1 cellular context compared by ENCODE assay signal in the genomic region with DNA sequence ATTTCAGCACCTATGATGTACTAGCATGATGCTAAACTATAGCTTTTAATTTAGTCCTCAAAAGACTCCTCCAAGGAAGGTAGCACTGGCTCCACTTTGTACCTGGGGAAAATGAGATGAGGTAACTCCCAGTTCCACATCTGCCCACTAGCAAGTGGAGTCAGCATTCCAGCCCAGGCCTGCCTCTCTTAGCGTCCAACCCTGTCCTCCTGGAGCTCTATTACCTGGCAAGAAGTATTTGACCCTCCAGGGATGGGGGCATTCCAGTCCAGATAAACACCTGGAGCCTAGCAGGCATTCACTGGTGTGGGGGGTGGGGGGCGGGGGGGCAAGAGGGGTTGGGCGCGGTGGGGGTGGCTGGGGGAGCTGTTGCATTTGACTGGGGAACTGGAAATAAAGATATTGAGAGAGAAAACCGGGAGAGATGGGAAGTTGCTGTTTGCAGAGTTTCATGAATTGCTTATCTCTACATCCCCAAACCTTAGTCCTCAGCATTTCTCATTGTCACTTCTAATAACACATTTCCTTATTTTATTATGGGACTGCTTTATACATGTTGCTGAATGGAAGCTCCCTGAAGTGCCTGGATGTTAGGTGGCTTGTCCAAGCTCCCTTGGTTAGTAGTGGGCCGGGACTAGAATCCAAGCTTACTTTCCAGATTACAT.
TF ChIP-seq lines count a peak whose summit lies in the region.

No MANE protein-coding gene starts in this region.

TF ChIP-seq in HCT116, 20 proteins besides CTCF, POLR2A, EP300 and RAD21 (continued from another document):
- no peak for TF ChIP-seq FOSL1 (IDR thresholded peaks at IDR 0.05; ENCODE audit: low read depth)
- TF ChIP-seq TCF7L2 (IDR thresholded peaks at IDR 0.05; ENCODE audit: borderline replicate concordance, extremely low read depth, insufficient read depth, insufficient read length), result no peak
- no peak for TF ChIP-seq ELF1 (IDR thresholded peaks at IDR 0.05; ENCODE audit: borderline replicate concordance, low read depth)
- TF ChIP-seq SRF (IDR thresholded peaks at IDR 0.05; ENCODE audit: low read depth), result no peak
- no peak for TF ChIP-seq YY1 (IDR thresholded peaks at IDR 0.05; ENCODE audit: extremely low read depth, insufficient replicate concordance, low read depth, low read length)
- no peak for TF ChIP-seq CEBPB (IDR thresholded peaks at IDR 0.05; ENCODE audit: low read depth)
- TF ChIP-seq, protein P1, sequence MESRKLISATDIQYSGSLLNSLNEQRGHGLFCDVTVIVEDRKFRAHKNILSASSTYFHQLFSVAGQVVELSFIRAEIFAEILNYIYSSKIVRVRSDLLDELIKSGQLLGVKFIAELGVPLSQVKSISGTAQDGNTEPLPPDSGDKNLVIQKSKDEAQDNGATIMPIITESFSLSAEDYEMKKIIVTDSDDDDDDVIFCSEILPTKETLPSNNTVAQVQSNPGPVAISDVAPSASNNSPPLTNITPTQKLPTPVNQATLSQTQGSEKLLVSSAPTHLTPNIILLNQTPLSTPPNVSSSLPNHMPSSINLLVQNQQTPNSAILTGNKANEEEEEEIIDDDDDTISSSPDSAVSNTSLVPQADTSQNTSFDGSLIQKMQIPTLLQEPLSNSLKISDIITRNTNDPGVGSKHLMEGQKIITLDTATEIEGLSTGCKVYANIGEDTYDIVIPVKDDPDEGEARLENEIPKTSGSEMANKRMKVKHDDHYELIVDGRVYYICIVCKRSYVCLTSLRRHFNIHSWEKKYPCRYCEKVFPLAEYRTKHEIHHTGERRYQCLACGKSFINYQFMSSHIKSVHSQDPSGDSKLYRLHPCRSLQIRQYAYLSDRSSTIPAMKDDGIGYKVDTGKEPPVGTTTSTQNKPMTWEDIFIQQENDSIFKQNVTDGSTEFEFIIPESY (IDR thresholded peaks at IDR 0.05; ENCODE audit: extremely low read depth, insufficient replicate concordance, low read length), result no peak
